Comparison of ENCODE assay signal across 28 cellular contexts in the genomic region with DNA sequence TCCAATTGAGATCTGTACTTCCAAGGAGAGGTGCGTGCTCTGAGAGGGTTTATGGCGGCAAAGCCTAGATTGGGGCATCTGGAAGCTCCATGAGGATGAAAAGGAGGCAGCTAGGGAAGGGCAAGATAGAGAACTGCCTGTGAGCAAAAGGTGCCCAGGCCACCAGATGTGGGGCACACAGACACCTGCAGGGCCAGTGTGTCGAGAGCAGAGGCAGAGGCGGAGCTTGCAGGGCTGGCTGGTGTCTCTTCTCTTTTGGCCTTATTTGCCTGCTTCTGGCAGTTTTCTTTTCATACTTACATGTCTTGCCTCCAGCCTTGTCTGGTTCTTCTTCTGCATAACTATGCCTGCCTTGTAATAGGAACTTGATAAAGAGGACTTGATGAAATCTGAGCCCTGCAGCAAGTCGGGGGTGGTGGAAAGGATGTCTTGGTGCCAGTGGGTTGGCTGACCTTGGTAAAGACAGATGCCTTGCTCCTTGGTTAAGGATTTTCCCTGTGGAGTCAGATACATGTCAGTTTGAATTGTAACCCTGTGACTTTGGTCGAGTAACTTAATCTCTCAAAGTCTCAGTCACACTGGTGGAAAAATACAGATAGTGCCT.
A peak's percentile ranks its signal among the peaks of the same experiment; 100 is the strongest.
DNase-seq lines count a peak whose midpoint lies in the region; ATAC-seq, FAIRE-seq and TF ChIP-seq lines count a peak whose summit lies in the region.
"Had no signal": no experiment of that assay in that cellular context is flagged by ENCODE, and none has a peak within 500 bp of the region (broad histone marks: within the 10 kb centered on the region; RNA-seq: fewer than 3 reads in every experiment).

No MANE protein-coding gene starts in this region.

- peak overlapping the region; percentile 4 to 32 for H3K27ac ChIP-seq in right atrium auricular region
- H3K27ac ChIP-seq in dorsolateral prefrontal cortex: peak overlapping the region in 2 of 59 donors; percentile 3 to 83
- H3K27ac ChIP-seq in kidney (ENCODE audit: low read depth in 2 of 2, low read length in 2 of 2): no peak overlapping the region
- H3K27ac ChIP-seq: ascending aorta, neutrophil, psoas muscle had no signal

- no peaks in the 10 kb centered on the region for H3K9me3 ChIP-seq in right atrium auricular region
- no peaks in the 10 kb centered on the region for H3K9me3 ChIP-seq in adipocyte (ENCODE audit: control insufficient read depth, low read length)
- H3K9me3 ChIP-seq in kidney (ENCODE audit: control insufficient read depth in 1 of 2, low read length in 2 of 2): no peaks in the 10 kb centered on the region
- H3K9me3 ChIP-seq: ascending aorta, MG63, neutrophil, psoas muscle had no signal

- peaks cover 0 to 46% of the 10 kb centered on the region in 2 donors for H3K4me1 ChIP-seq in right atrium auricular region
- H3K4me1 ChIP-seq in adipocyte (ENCODE audit: control insufficient read depth, insufficient read depth, low read length): no peaks in the 10 kb centered on the region
- no peaks in the 10 kb centered on the region for H3K4me1 ChIP-seq in kidney (ENCODE audit: control insufficient read depth in 1 of 2, insufficient read depth in 1 of 2, low read depth in 1 of 2, low read length in 2 of 2)
- H3K4me1 ChIP-seq: ascending aorta, psoas muscle had no signal

- FAIRE-seq in kidney (lab: Jason Lieb, UNC): no peak
- FAIRE-seq: endothelial cell of umbilical vein, GM19239, K562, small intestine had no signal

- intact Hi-C loops in Right ventricle myocardium inferior (cut with DNase I) (no loop called here), dorsolateral prefrontal cortex (cut with DNase I) (no loop called here), kidney (cut with DNase I) (no loop called here)

- no peak overlapping the region for H3K4me3 ChIP-seq in right atrium auricular region
- H3K4me3 ChIP-seq in adipocyte (ENCODE audit: low read length): no peak overlapping the region
- H3K4me3 ChIP-seq in dorsolateral prefrontal cortex: no peak overlapping the region
- no peak overlapping the region for H3K4me3 ChIP-seq in kidney (ENCODE audit: low read length in 2 of 2)
- H3K4me3 ChIP-seq: ascending aorta, K562, lung, MG63, psoas muscle had no signal

- no peaks in the 10 kb centered on the region for H3K36me3 ChIP-seq in right atrium auricular region
- no peaks in the 10 kb centered on the region for H3K36me3 ChIP-seq in adipocyte (ENCODE audit: control insufficient read depth, insufficient read depth, low read length, severe bottlenecking)
- H3K36me3 ChIP-seq in kidney (ENCODE audit: control insufficient read depth in 1 of 2, insufficient read depth in 2 of 2, low read length in 2 of 2): no peaks in the 10 kb centered on the region
- H3K36me3 ChIP-seq: ascending aorta, MG63, neutrophil had no signal

- ATAC-seq in Right ventricle myocardium inferior: no peak
- ATAC-seq in GM19463 (IDR thresholded peaks at IDR 0.05; ENCODE audit: unreplicated experiment): no peak
- no peak for ATAC-seq in GM18519 (IDR thresholded peaks at IDR 0.05; ENCODE audit: low FRiP score, unreplicated experiment)
- ATAC-seq: activated CD4-positive, alpha-beta T cell treated with anti-CD3 and anti-CD28 coated beads for 36 hours; K562; psoas muscle; stimulated activated naive CD8-positive, alpha-beta T cell treated with anti-CD3 and anti-CD28 coated beads, Interleukin-15, amount 100 ng/mL, for 72 hours had no signal

- H3K27me3 ChIP-seq in right atrium auricular region: no peaks in the 10 kb centered on the region
- no peaks in the 10 kb centered on the region for H3K27me3 ChIP-seq in adipocyte (replicated peaks; ENCODE audit: control insufficient read depth, insufficient read depth, low read length)
- no peaks in the 10 kb centered on the region for H3K27me3 ChIP-seq in dorsolateral prefrontal cortex
- H3K27me3 ChIP-seq: ascending aorta, MG63, neutrophil had no signal

- H3K9ac ChIP-seq in adipocyte (ENCODE audit: low read length): no peak overlapping the region
- no peak overlapping the region for H3K9ac ChIP-seq in kidney (ENCODE audit: low read length in 2 of 2)

- TF ChIP-seq CTCF in right atrium auricular region (IDR thresholded peaks at IDR 0.05) (no peak), dorsolateral prefrontal cortex (IDR thresholded peaks at IDR 0.05 in 54 of 56, conservative IDR thresholded peaks at IDR 0.05 in 2 of 56; ENCODE audit: low read depth in 1 of 56, partially characterized antibody in 56 of 56) (no peak), kidney (IDR thresholded peaks at IDR 0.05; ENCODE audit: borderline replicate concordance, extremely low read depth, insufficient read depth) (no peak)

- no peak for DNase-seq in right atrium auricular region (ENCODE audit: low spot score)
- no peak for DNase-seq in Right ventricle myocardium inferior (ENCODE audit: missing footprints)
- DNase-seq in adipocyte (ENCODE audit: low read depth): peak; percentile 54
- DNase-seq in left kidney (ENCODE audit: low read depth, low spot score): peak; percentile 83
- no peak for DNase-seq in dorsolateral prefrontal cortex
- no peak for DNase-seq in kidney
- DNase-seq: activated CD4-positive, alpha-beta T cell treated with anti-CD3 and anti-CD28 coated beads for 36 hours; activated T-cell treated with anti-CD3 and anti-CD28 coated beads for 4 hours; CD4-positive, alpha-beta memory T cell; DMS153; GDM1; HCEC 1CT; islet precursor cell; MG63; NCI-H2029; psoas muscle; small intestine; stimulated activated CD4-positive, alpha-beta T cell treated with anti-CD3 and anti-CD28 coated beads, Interleukin-1b, Interleukin-23, amount 100 ng/mL, for 48 hours; stimulated activated CD8-positive, alpha-beta memory T cell treated with anti-CD3 and anti-CD28 coated beads, Interleukin-4, amount 100 ng/mL, for 48 hours; stimulated activated naive CD8-positive, alpha-beta T cell treated with anti-CD3 and anti-CD28 coated beads, Interleukin-15, amount 100 ng/mL, for 72 hours had no signal

Comparison
In these comparisons a context has a peak if more than half of its experiments do, and no peak if none do; other contexts are left out.
1. DNase-seq: peak in adipocyte (single experiment) and left kidney (single experiment); none in right atrium auricular region (single experiment), Right ventricle myocardium inferior (single experiment), dorsolateral prefrontal cortex (0 of 10) and kidney (single experiment).
2. H3K27ac ChIP-seq: peak in right atrium auricular region (2 of 2); none in kidney (0 of 2).